ENCODE assay signal across 1 cellular context in genomic region chr1:179954494-179955317, GRCh38.
TF ChIP-seq lines count a peak whose summit lies in the region.

Gene CEP350, plus strand, starts transcription at chr1:179954810. Its CDS starts 31,372 bp downstream, at chr1:179986182.

TF ChIP-seq in K562, 482 proteins besides CTCF, POLR2A, EP300 and RAD21 (continued from another document and continues in another):
- TF ChIP-seq E2F8 (IDR thresholded peaks at IDR 0.05; ENCODE audit: low read depth, partially characterized antibody) (no peak), ZNF830 (CRISPR knock-in tag; IDR thresholded peaks at IDR 0.05) (no peak; the same call in 1 of the 2 replicates), ZC3H8 (IDR thresholded peaks at IDR 0.05) (no peak), IFI16 (CRISPR knock-in tag; IDR thresholded peaks at IDR 0.05) (no peak), ZBTB7A (IDR thresholded peaks at IDR 0.05; ENCODE audit: borderline replicate concordance, control insufficient read depth, low read depth, low read length) (no peak), SMARCE1 (IDR thresholded peaks at IDR 0.05) (no peak), KAT8 (IDR thresholded peaks at IDR 0.05; ENCODE audit: low read depth) (no peak), RBM39 (optimal IDR thresholded peaks at IDR 0.05; ENCODE audit: low read depth, low read length) (no peak), ZNF311 (CRISPR knock-in tag; IDR thresholded peaks at IDR 0.05) (no peak), ZBTB5 (IDR thresholded peaks at IDR 0.05) (no peak), SUPT5H (IDR thresholded peaks at IDR 0.05) (peak; percentile 98), ZNF436 (CRISPR knock-in tag; IDR thresholded peaks at IDR 0.05) (no peak), RBBP5 (IDR thresholded peaks at IDR 0.05; ENCODE audit: borderline replicate concordance, insufficient read depth, low read length, poor library complexity, severe bottlenecking) (peak; percentile 99), RNF2 (IDR thresholded peaks at IDR 0.05) (0 out of 2 replicates have a peak, but pooled peaks have one; percentile 8), BRF2 (IDR thresholded peaks at IDR 0.05; ENCODE audit: borderline replicate concordance, insufficient read depth, insufficient read length) (no peak), MCM3 (IDR thresholded peaks at IDR 0.05) (no peak), ZNF609 (CRISPR knock-in tag; IDR thresholded peaks at IDR 0.05; ENCODE audit: borderline replicate concordance) (no peak), ZNF184 (CRISPR knock-in tag; IDR thresholded peaks at IDR 0.05) (no peak), MCM5 (IDR thresholded peaks at IDR 0.05; ENCODE audit: low read depth) (no peak), ZBTB43 (CRISPR knock-in tag; IDR thresholded peaks at IDR 0.05) (peak; percentile 5; the same call in 1 of the 2 replicates), ERF (CRISPR knock-in tag; IDR thresholded peaks at IDR 0.05) (no peak), PYGO2 (tag; IDR thresholded peaks at IDR 0.05) (no peak), RBM34 (IDR thresholded peaks at IDR 0.05; ENCODE audit: borderline replicate concordance, insufficient read depth, low read length) (peak; percentile 59; the same call in 1 of the 2 replicates), ZNF644 (tag; IDR thresholded peaks at IDR 0.05; ENCODE audit: low read depth) (peak; percentile 72; the same call in 1 of the 2 replicates), MEF2A (IDR thresholded peaks at IDR 0.05; ENCODE audit: control insufficient read depth, low read depth, low read length) (no peak), ZNF324 (CRISPR knock-in tag; IDR thresholded peaks at IDR 0.05) (no peak), PHTF2 (CRISPR knock-in tag; IDR thresholded peaks at IDR 0.05) (no peak), PKNOX1 (IDR thresholded peaks at IDR 0.05) (peak; percentile 83), GTF2E2 (tag; IDR thresholded peaks at IDR 0.05) (peak; percentile 83; the same call in 1 of the 2 replicates), CBFA2T2 (conservative IDR thresholded peaks at IDR 0.05) (no peak), MLLT1 (IDR thresholded peaks at IDR 0.05) (peak in 1 of 2 experiments; percentile 75; a peak in 2 of 4 replicates), ZNF57 (CRISPR knock-in tag; IDR thresholded peaks at IDR 0.05) (no peak), YBX1 (IDR thresholded peaks at IDR 0.05) (no peak), TFAM (CRISPR knock-in tag; conservative IDR thresholded peaks at IDR 0.05) (no peak), DLX4 (CRISPR knock-in tag; IDR thresholded peaks at IDR 0.05) (no peak), E4F1 (CRISPR knock-in tag; IDR thresholded peaks at IDR 0.05; ENCODE audit: borderline replicate concordance) (no peak; the same call in 1 of the 2 replicates), ETV6 (IDR thresholded peaks at IDR 0.05; ENCODE audit: borderline replicate concordance in 1 of 2, low read depth in 2 of 2, low read length in 1 of 2) (no peak), ETV6 (CRISPR knock-in tag; IDR thresholded peaks at IDR 0.05; ENCODE audit: borderline replicate concordance) (peak; percentile 87; the same call in 1 of the 2 replicates), SRSF1 (IDR thresholded peaks at IDR 0.05; ENCODE audit: low read depth, low read length) (no peak), THAP12 (CRISPR knock-in tag; IDR thresholded peaks at IDR 0.05) (0 out of 2 replicates have a peak, but pooled peaks have one; percentile 6), ZBTB17 (CRISPR knock-in tag; IDR thresholded peaks at IDR 0.05) (peak; percentile 54; the same call in 1 of the 2 replicates), MED1 (CRISPR knock-in tag; IDR thresholded peaks at IDR 0.05; ENCODE audit: borderline replicate concordance) (no peak)
